ENCODE assay signal across 10 cellular contexts in genomic region chr11:104798794-104799193, GRCh38.
A peak's percentile ranks its signal among the peaks of the same experiment; 100 is the strongest.
DNase-seq lines count a peak whose midpoint lies in the region; ATAC-seq and TF ChIP-seq lines count a peak whose summit lies in the region.
"Had no signal": no experiment of that assay in that cellular context is flagged by ENCODE, and none has a peak within 500 bp of the region (broad histone marks: within the 10 kb centered on the region; RNA-seq: fewer than 3 reads in every experiment).

No MANE protein-coding gene starts in this region.

- CTCF ChIA-PET in SK-N-SH (lab: Yijun Ruan, JAX), result no interaction called here

- peaks cover 10% of the 10 kb centered on the region for H3K36me3 Mint-ChIP-seq in mesothelial cell of epicardium

- no peak overlapping the region for H2AFZ ChIP-seq in SK-N-SH (ENCODE audit: low read depth)

- TF ChIP-seq EP300 in SK-N-SH (IDR thresholded peaks at IDR 0.05; ENCODE audit: borderline replicate concordance in 1 of 2, low read depth in 1 of 2, low read length in 1 of 2), result no peak

- TF ChIP-seq RAD21 in SK-N-SH (IDR thresholded peaks at IDR 0.05; ENCODE audit: low read length), result no peak

- no peaks in the 10 kb centered on the region for H3K9me3 ChIP-seq in SK-N-SH

- DNase-seq in NOMO-1 (lab: John Stamatoyannopoulos, UW; ENCODE audit: unreplicated experiment in 2 of 2), result peak; percentile 11 to 80
- DNase-seq in mesothelial cell of epicardium (ENCODE audit: low spot score in 2 of 2, unreplicated experiment in 2 of 2), result no peak
- no peak for DNase-seq in 8988T
- no peak for DNase-seq in lower leg skin (ENCODE audit: low spot score in 2 of 2)
- DNase-seq in SK-N-SH, result no peak
- DNase-seq in effector CD8-positive, alpha-beta T cell (lab: John Stamatoyannopoulos, UW), result no peak
- DNase-seq: glutamatergic neuron, NCI-H2029 had no signal

- no peak overlapping the region for H3K4me3 Mint-ChIP-seq in mesothelial cell of epicardium

- no peaks in the 10 kb centered on the region for H3K27me3 Mint-ChIP-seq in mesothelial cell of epicardium (ENCODE audit: low read depth)

- no peaks in the 10 kb centered on the region for H3K4me1 ChIP-seq in SK-N-SH (ENCODE audit: control insufficient read depth in 1 of 2, insufficient read depth in 2 of 2, low read depth in 1 of 2, low read length in 1 of 2)

- H3K9me2 ChIP-seq in SK-N-SH, result no peaks in the 10 kb centered on the region

- intact Hi-C loops in lower leg skin (cut with DNase I; ENCODE audit: low total_unique reads), result no loop called here

- H3K9ac ChIP-seq in SK-N-SH, result no peak overlapping the region

- 54 to 58% methylated on average over 1 of the region's 1 CpG for WGBS in lower leg skin, 2 donors
- 55% methylated on average over 1 of the region's 1 CpG for WGBS in SK-N-SH (ENCODE audit: low lambda C conversion rate)

- peaks cover 23% of the 10 kb centered on the region for H3K9me3 Mint-ChIP-seq in mesothelial cell of epicardium

- H3K4me2 ChIP-seq in SK-N-SH, result no peak overlapping the region

- peaks cover 8% of the 10 kb centered on the region for H3K4me1 Mint-ChIP-seq in mesothelial cell of epicardium

- H3K4me3 ChIP-seq in lower leg skin (ENCODE audit: low read depth, poor library complexity, severe bottlenecking) (no peak overlapping the region), SK-N-SH (ENCODE audit: low read depth in 2 of 2, low read length in 1 of 2) (no peak overlapping the region)

- no peak for TF ChIP-seq POLR2A in lower leg skin (IDR thresholded peaks at IDR 0.05)

- no peaks in the 10 kb centered on the region for H3K79me2 ChIP-seq in SK-N-SH (ENCODE audit: insufficient read depth)

- no peak for TF ChIP-seq CTCF in mesothelial cell of epicardium (IDR thresholded peaks at IDR 0.05; ENCODE audit: unreplicated experiment)
- no peak for TF ChIP-seq CTCF in lower leg skin (IDR thresholded peaks at IDR 0.05)
- no peak for TF ChIP-seq CTCF in SK-N-SH (IDR thresholded peaks at IDR 0.05)

- peak overlapping the region; percentile 17 for H3K27ac Mint-ChIP-seq in mesothelial cell of epicardium

- no peaks in the 10 kb centered on the region for H3K36me3 ChIP-seq in SK-N-SH (replicated peaks in 1 of 2; ENCODE audit: control insufficient read depth in 1 of 2, insufficient read depth in 2 of 2, low read length in 1 of 2)

- H3K27ac ChIP-seq in SK-N-SH (ENCODE audit: low read depth in 2 of 2, low read length in 1 of 2), result no peak overlapping the region

- H3F3A ChIP-seq in SK-N-SH (replicated peaks; ENCODE audit: insufficient read depth), result no peaks in the 10 kb centered on the region

- no peaks in the 10 kb centered on the region for H4K20me1 ChIP-seq in SK-N-SH (ENCODE audit: insufficient read depth)

- ATAC-seq in GM18870 (IDR thresholded peaks at IDR 0.05; ENCODE audit: unreplicated experiment) (peak; percentile 65), HG02588 (IDR thresholded peaks at IDR 0.05; ENCODE audit: unreplicated experiment) (peak; percentile 64)

- H3K27me3 ChIP-seq in SK-N-SH (ENCODE audit: insufficient read depth), result no peaks in the 10 kb centered on the region

- POLR2A ChIA-PET in SK-N-SH (lab: Yijun Ruan, JAX), result no interaction called here

TF ChIP-seq in SK-N-SH, 30 proteins besides CTCF, POLR2A, EP300 and RAD21:
- TF ChIP-seq FOSL2 (IDR thresholded peaks at IDR 0.05; ENCODE audit: borderline replicate concordance, low read depth), result no peak
- no peak for TF ChIP-seq GABPA (IDR thresholded peaks at IDR 0.05; ENCODE audit: low read depth)
- TF ChIP-seq IRF3 (IDR thresholded peaks at IDR 0.05; ENCODE audit: low read depth, low read length), result no peak
- TF ChIP-seq TCF12 (IDR thresholded peaks at IDR 0.05), result no peak
- no peak for TF ChIP-seq TAF1 (IDR thresholded peaks at IDR 0.05; ENCODE audit: borderline replicate concordance, low read depth, low read length)
- no peak for TF ChIP-seq USF2 (IDR thresholded peaks at IDR 0.05; ENCODE audit: borderline replicate concordance, low read depth, low read length)
- TF ChIP-seq MEF2A (IDR thresholded peaks at IDR 0.05; ENCODE audit: borderline replicate concordance, low read depth), result no peak

Comparison
In these comparisons a context has a peak if more than half of its experiments do, and no peak if none do; other contexts are left out.
1. DNase-seq: peak in NOMO-1 (2 of 2); none in mesothelial cell of epicardium (0 of 2), 8988T (single experiment), lower leg skin (0 of 2), SK-N-SH (single experiment) and effector CD8-positive, alpha-beta T cell (single experiment).